Comparison of ENCODE assay signal across 1 cellular context in genomic region chr4:32147446-32148064, GRCh38.
TF ChIP-seq lines count a peak whose summit lies in the region.

No MANE protein-coding gene starts in this region.

TF ChIP-seq in HCT116, 20 proteins besides CTCF, POLR2A, EP300 and RAD21 (continued from another document):
- TF ChIP-seq ATF3 (IDR thresholded peaks at IDR 0.05) (no peak), POLR2AphosphoS5 (IDR thresholded peaks at IDR 0.05; ENCODE audit: low read depth, low read length) (no peak), CBX3 (IDR thresholded peaks at IDR 0.05; ENCODE audit: low read depth) (no peak), TCF7L2 (IDR thresholded peaks at IDR 0.05; ENCODE audit: borderline replicate concordance, extremely low read depth, insufficient read depth, insufficient read length) (no peak), MAX (IDR thresholded peaks at IDR 0.05) (no peak), CEBPB (IDR thresholded peaks at IDR 0.05; ENCODE audit: low read depth) (no peak), EZH2 (IDR thresholded peaks at IDR 0.05) (no peak), SIN3A (IDR thresholded peaks at IDR 0.05; ENCODE audit: low read depth) (no peak), ZBTB33 (IDR thresholded peaks at IDR 0.05; ENCODE audit: extremely low read depth, insufficient replicate concordance, low read length) (no peak), JUND (IDR thresholded peaks at IDR 0.05) (no peak), ZFX (IDR thresholded peaks at IDR 0.05) (no peak)
